9 cellular contexts compared by ENCODE assay signal in genomic region chr2:113892004-113892740, GRCh38. TPM values are rescaled to one million over a fixed set of nuclear protein-coding genes. Genes with fewer than 3 reads are reported as not detected.
DNase-seq lines count a peak whose midpoint lies in the region; ATAC-seq, FAIRE-seq and TF ChIP-seq lines count a peak whose summit lies in the region.
"Had no signal": no experiment of that assay in that cellular context is flagged by ENCODE, and none has a peak within 500 bp of the region (broad histone marks: within the 10 kb centered on the region; RNA-seq: fewer than 3 reads in every experiment).

No MANE protein-coding gene starts in this region.

- H3K4me3 ChIP-seq in epithelial cell of proximal tubule (ENCODE audit: low read depth, low read length) (peak overlapping the region; percentile 95), sigmoid colon (peak overlapping the region in 3 of 4 donors; percentile 69 to 98 (median 82)), tibial nerve (no peak overlapping the region)

- H3K27ac ChIP-seq in sigmoid colon (peak overlapping the region; percentile 94 to 99 (median 98)), tibial nerve (peak overlapping the region in 2 of 4 donors; percentile 94 to 99)

- no peaks in the 10 kb centered on the region for H3K9me3 ChIP-seq in sigmoid colon
- H3K9me3 ChIP-seq in tibial nerve: no peaks in the 10 kb centered on the region

- TF ChIP-seq CTCF in epithelial cell of proximal tubule (conservative IDR thresholded peaks at IDR 0.05; ENCODE audit: low read depth, low read length) (no peak), sigmoid colon (IDR thresholded peaks at IDR 0.05) (no peak), tibial nerve (IDR thresholded peaks at IDR 0.05) (no peak)

- H3K4me1 ChIP-seq in sigmoid colon: peaks cover 0 to 73% (median 68%) of the 10 kb centered on the region in 4 donors
- peaks cover 0 to 79% (median 44%) of the 10 kb centered on the region in 4 donors for H3K4me1 ChIP-seq in tibial nerve

- H3K27me3 ChIP-seq in sigmoid colon: no peaks in the 10 kb centered on the region
- no peaks in the 10 kb centered on the region for H3K27me3 ChIP-seq in tibial nerve

- TF ChIP-seq EP300 in sigmoid colon (IDR thresholded peaks at IDR 0.05): no peak
- TF ChIP-seq EP300 in tibial nerve (IDR thresholded peaks at IDR 0.05): no peak

- ATAC-seq in GM18873 (IDR thresholded peaks at IDR 0.05; ENCODE audit: low FRiP score, unreplicated experiment): no peak

- DNase-seq in GM12892 (ENCODE audit: insufficient read length) (no peak), RKO (ENCODE audit: low spot score) (peak; percentile 20), epithelial cell of proximal tubule (ENCODE audit: low read depth) (no peak), sigmoid colon (no peak), tibial nerve (ENCODE audit: low spot score in 2 of 2) (no peak), NCI-H82 (lab: John Stamatoyannopoulos, UW) (no peak)
- DNase-seq: amygdala, NCI-H2029 had no signal

- 50 to 64% methylated on average over 6 of the region's 6 CpGs for WGBS in sigmoid colon, 2 donors
- 50 to 52% methylated on average over 6 of the region's 6 CpGs for WGBS in tibial nerve, 2 donors

- H3K36me3 ChIP-seq in sigmoid colon: no peaks in the 10 kb centered on the region
- no peaks in the 10 kb centered on the region for H3K36me3 ChIP-seq in tibial nerve

- peak; percentile 82 for FAIRE-seq in GM12892 (lab: Jason Lieb, UNC)

- intact Hi-C loops in sigmoid colon (cut with DNase I): no loop called here

- TF ChIP-seq POLR2A in GM12892 (IDR thresholded peaks at IDR 0.05; ENCODE audit: low read depth, low read length) (no peak), sigmoid colon (IDR thresholded peaks at IDR 0.05) (no peak), tibial nerve (IDR thresholded peaks at IDR 0.05) (no peak)

RNA-seq across cellular contexts. Expression of gene ACTR3, which starts 2.3 kb away (rescaled TPM):
- polyA plus RNA-seq in GM12892 (2012; ENCODE audit: missing spikeins): 339 TPM
- 255 and 301 TPM in 2 replicates for total RNA-seq in epithelial cell of proximal tubule
- 100 to 1,000 TPM; 129 to 171 (median 142) TPM for total RNA-seq in sigmoid colon
- 100 to 1,000 TPM; 108 to 178 (median 155) TPM for polyA plus RNA-seq in sigmoid colon
- 100 to 1,000 TPM in 1 of 4 donors, 10 to 100 TPM in 3; 73.0 to 106 (median 89.7) TPM for total RNA-seq in tibial nerve

Comparison
In these comparisons a context has a peak if more than half of its experiments do, and no peak if none do; other contexts are left out.
1. H3K4me3 ChIP-seq: peak in epithelial cell of proximal tubule (single experiment) and sigmoid colon (3 of 4); none in tibial nerve (0 of 4).